ENCODE assay signal across 1 cellular context in genomic region chr2:121689356-121689755, GRCh38.
TF ChIP-seq lines count a peak whose summit lies in the region.

No MANE protein-coding gene starts in this region.

TF ChIP-seq in HCT116, 20 proteins besides CTCF, POLR2A, EP300 and RAD21 (continued from another document):
- TF ChIP-seq ZBTB33 (IDR thresholded peaks at IDR 0.05; ENCODE audit: extremely low read depth, insufficient replicate concordance, low read length) (no peak), JUND (IDR thresholded peaks at IDR 0.05) (no peak), EGR1 (IDR thresholded peaks at IDR 0.05; ENCODE audit: low read depth) (no peak)
TF ChIP-seq in HCT116: peak in this region for 0.
